In the genomic region with DNA sequence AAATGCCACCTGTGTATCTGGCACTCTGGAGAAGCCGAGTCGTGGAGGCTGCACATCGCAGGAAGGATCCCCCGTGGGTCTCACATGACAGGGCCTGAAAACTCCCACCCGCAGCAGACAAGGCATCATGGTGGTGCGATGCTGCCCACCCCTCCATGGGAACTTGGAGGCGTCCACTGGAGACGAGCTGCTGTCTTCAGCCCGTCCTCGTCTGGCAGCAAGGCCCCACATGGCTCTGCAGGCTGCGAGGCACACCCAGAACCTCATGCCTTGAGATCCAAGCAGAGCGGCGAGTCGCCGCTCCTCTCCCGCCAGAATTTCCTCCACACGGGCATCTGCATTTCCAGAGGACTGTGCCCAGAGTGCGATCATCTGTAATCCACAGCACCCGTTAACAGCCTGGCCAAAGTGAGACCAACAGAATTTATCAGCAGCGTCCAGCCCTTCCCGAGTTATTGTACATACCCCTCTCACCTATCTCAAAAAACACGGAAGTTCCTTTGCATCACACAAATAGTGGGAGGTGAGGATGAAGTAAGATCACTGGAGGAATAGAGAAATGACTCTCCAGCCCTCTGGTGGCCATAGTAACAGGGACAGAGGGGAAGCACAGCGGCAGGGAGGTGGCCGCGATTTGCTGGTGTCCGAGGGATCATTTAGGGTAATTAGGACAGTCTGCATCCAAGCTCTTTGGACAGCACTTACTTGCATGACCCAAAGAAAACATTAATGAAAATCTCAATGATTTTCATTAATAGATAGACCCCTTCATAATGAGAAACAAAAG, we compare ENCODE assay signal across 2 cellular contexts.
TF ChIP-seq lines count a peak whose summit lies in the region.

No MANE protein-coding gene starts in this region.

TF ChIP-seq in GM23338, 12 proteins besides CTCF, POLR2A, EP300 and RAD21 (continues in another document):
- no peak for TF ChIP-seq NANOG (IDR thresholded peaks at IDR 0.05; ENCODE audit: borderline replicate concordance)
- TF ChIP-seq, protein P1, sequence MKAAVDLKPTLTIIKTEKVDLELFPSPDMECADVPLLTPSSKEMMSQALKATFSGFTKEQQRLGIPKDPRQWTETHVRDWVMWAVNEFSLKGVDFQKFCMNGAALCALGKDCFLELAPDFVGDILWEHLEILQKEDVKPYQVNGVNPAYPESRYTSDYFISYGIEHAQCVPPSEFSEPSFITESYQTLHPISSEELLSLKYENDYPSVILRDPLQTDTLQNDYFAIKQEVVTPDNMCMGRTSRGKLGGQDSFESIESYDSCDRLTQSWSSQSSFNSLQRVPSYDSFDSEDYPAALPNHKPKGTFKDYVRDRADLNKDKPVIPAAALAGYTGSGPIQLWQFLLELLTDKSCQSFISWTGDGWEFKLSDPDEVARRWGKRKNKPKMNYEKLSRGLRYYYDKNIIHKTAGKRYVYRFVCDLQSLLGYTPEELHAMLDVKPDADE (IDR thresholded peaks at IDR 0.05): no peak
- no peak for TF ChIP-seq EZH2 (IDR thresholded peaks at IDR 0.05; ENCODE audit: low read depth, unreplicated experiment)
- no peak for TF ChIP-seq JUNB (IDR thresholded peaks at IDR 0.05; ENCODE audit: unreplicated experiment)
- no peak for TF ChIP-seq ZNF331 (CRISPR knock-in tag; IDR thresholded peaks at IDR 0.05; ENCODE audit: low read depth)
- TF ChIP-seq EZH2phosphoT487 (IDR thresholded peaks at IDR 0.05; ENCODE audit: unreplicated experiment): no peak
- no peak for TF ChIP-seq ZNF114 (CRISPR knock-in tag; IDR thresholded peaks at IDR 0.05)
- no peak for TF ChIP-seq STAT1 (IDR thresholded peaks at IDR 0.05; ENCODE audit: unreplicated experiment)
- no peak for TF ChIP-seq POLR2AphosphoS5 (IDR thresholded peaks at IDR 0.05; ENCODE audit: low read depth)
- TF ChIP-seq, protein P2, sequence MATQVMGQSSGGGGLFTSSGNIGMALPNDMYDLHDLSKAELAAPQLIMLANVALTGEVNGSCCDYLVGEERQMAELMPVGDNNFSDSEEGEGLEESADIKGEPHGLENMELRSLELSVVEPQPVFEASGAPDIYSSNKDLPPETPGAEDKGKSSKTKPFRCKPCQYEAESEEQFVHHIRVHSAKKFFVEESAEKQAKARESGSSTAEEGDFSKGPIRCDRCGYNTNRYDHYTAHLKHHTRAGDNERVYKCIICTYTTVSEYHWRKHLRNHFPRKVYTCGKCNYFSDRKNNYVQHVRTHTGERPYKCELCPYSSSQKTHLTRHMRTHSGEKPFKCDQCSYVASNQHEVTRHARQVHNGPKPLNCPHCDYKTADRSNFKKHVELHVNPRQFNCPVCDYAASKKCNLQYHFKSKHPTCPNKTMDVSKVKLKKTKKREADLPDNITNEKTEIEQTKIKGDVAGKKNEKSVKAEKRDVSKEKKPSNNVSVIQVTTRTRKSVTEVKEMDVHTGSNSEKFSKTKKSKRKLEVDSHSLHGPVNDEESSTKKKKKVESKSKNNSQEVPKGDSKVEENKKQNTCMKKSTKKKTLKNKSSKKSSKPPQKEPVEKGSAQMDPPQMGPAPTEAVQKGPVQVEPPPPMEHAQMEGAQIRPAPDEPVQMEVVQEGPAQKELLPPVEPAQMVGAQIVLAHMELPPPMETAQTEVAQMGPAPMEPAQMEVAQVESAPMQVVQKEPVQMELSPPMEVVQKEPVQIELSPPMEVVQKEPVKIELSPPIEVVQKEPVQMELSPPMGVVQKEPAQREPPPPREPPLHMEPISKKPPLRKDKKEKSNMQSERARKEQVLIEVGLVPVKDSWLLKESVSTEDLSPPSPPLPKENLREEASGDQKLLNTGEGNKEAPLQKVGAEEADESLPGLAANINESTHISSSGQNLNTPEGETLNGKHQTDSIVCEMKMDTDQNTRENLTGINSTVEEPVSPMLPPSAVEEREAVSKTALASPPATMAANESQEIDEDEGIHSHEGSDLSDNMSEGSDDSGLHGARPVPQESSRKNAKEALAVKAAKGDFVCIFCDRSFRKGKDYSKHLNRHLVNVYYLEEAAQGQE (IDR thresholded peaks at IDR 0.05; ENCODE audit: unreplicated experiment): no peak

TF ChIP-seq in GM12878, 131 proteins besides CTCF, POLR2A, EP300 and RAD21 (continues in another document):
- TF ChIP-seq BRCA1 (IDR thresholded peaks at IDR 0.05; ENCODE audit: low read depth, low read length) (no peak), SMAD5 (IDR thresholded peaks at IDR 0.05; ENCODE audit: low read depth) (no peak), YY1 (IDR thresholded peaks at IDR 0.05; ENCODE audit: low read depth, low read length) (no peak), CBFB (IDR thresholded peaks at IDR 0.05; ENCODE audit: low read depth) (no peak), RCOR1 (conservative IDR thresholded peaks at IDR 0.05; ENCODE audit: low read depth, low read length) (no peak), KAT2A (conservative IDR thresholded peaks at IDR 0.05; ENCODE audit: control insufficient read depth, low read depth, low read length) (no peak), BACH1 (IDR thresholded peaks at IDR 0.05; ENCODE audit: borderline replicate concordance) (no peak), CHD4 (IDR thresholded peaks at IDR 0.05) (no peak), ETV6 (conservative IDR thresholded peaks at IDR 0.05 in 1 of 2, IDR thresholded peaks at IDR 0.05 in 1 of 2; ENCODE audit: borderline replicate concordance in 1 of 2, low read depth in 1 of 2) (no peak), MXI1 (IDR thresholded peaks at IDR 0.05; ENCODE audit: low read depth, low read length) (no peak), YBX1 (IDR thresholded peaks at IDR 0.05) (no peak), NR2F1 (conservative IDR thresholded peaks at IDR 0.05) (no peak)
- TF ChIP-seq, protein P3, sequence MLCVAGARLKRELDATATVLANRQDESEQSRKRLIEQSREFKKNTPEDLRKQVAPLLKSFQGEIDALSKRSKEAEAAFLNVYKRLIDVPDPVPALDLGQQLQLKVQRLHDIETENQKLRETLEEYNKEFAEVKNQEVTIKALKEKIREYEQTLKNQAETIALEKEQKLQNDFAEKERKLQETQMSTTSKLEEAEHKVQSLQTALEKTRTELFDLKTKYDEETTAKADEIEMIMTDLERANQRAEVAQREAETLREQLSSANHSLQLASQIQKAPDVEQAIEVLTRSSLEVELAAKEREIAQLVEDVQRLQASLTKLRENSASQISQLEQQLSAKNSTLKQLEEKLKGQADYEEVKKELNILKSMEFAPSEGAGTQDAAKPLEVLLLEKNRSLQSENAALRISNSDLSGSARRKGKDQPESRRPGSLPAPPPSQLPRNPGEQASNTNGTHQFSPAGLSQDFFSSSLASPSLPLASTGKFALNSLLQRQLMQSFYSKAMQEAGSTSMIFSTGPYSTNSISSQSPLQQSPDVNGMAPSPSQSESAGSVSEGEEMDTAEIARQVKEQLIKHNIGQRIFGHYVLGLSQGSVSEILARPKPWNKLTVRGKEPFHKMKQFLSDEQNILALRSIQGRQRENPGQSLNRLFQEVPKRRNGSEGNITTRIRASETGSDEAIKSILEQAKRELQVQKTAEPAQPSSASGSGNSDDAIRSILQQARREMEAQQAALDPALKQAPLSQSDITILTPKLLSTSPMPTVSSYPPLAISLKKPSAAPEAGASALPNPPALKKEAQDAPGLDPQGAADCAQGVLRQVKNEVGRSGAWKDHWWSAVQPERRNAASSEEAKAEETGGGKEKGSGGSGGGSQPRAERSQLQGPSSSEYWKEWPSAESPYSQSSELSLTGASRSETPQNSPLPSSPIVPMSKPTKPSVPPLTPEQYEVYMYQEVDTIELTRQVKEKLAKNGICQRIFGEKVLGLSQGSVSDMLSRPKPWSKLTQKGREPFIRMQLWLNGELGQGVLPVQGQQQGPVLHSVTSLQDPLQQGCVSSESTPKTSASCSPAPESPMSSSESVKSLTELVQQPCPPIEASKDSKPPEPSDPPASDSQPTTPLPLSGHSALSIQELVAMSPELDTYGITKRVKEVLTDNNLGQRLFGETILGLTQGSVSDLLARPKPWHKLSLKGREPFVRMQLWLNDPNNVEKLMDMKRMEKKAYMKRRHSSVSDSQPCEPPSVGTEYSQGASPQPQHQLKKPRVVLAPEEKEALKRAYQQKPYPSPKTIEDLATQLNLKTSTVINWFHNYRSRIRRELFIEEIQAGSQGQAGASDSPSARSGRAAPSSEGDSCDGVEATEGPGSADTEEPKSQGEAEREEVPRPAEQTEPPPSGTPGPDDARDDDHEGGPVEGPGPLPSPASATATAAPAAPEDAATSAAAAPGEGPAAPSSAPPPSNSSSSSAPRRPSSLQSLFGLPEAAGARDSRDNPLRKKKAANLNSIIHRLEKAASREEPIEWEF (IDR thresholded peaks at IDR 0.05; ENCODE audit: insufficient replicate concordance, low read depth, low read length): no peak
- TF ChIP-seq, protein P4, sequence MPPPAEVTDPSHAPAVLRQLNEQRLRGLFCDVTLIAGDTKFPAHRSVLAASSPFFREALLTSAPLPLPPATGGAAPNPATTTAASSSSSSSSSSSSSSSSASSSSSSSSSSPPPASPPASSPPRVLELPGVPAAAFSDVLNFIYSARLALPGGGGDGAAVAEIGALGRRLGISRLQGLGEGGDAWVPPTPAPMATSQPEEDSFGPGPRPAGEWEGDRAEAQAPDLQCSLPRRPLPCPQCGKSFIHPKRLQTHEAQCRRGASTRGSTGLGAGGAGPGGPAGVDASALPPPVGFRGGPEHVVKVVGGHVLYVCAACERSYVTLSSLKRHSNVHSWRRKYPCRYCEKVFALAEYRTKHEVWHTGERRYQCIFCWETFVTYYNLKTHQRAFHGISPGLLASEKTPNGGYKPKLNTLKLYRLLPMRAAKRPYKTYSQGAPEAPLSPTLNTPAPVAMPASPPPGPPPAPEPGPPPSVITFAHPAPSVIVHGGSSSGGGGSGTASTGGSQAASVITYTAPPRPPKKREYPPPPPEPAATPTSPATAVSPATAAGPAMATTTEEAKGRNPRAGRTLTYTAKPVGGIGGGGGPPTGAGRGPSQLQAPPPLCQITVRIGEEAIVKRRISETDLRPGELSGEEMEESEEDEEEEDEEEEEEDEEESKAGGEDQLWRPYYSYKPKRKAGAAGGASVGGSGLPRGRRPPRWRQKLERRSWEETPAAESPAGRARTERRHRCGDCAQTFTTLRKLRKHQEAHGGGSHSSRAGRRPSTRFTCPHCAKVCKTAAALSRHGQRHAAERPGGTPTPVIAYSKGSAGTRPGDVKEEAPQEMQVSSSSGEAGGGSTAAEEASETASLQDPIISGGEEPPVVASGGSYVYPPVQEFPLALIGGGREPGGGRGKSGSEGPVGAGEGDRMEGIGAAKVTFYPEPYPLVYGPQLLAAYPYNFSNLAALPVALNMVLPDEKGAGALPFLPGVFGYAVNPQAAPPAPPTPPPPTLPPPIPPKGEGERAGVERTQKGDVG (CRISPR knock-in tag; IDR thresholded peaks at IDR 0.05): no peak
- TF ChIP-seq, protein P5, sequence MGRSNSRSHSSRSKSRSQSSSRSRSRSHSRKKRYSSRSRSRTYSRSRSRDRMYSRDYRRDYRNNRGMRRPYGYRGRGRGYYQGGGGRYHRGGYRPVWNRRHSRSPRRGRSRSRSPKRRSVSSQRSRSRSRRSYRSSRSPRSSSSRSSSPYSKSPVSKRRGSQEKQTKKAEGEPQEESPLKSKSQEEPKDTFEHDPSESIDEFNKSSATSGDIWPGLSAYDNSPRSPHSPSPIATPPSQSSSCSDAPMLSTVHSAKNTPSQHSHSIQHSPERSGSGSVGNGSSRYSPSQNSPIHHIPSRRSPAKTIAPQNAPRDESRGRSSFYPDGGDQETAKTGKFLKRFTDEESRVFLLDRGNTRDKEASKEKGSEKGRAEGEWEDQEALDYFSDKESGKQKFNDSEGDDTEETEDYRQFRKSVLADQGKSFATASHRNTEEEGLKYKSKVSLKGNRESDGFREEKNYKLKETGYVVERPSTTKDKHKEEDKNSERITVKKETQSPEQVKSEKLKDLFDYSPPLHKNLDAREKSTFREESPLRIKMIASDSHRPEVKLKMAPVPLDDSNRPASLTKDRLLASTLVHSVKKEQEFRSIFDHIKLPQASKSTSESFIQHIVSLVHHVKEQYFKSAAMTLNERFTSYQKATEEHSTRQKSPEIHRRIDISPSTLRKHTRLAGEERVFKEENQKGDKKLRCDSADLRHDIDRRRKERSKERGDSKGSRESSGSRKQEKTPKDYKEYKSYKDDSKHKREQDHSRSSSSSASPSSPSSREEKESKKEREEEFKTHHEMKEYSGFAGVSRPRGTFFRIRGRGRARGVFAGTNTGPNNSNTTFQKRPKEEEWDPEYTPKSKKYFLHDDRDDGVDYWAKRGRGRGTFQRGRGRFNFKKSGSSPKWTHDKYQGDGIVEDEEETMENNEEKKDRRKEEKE (IDR thresholded peaks at IDR 0.05): no peak
- TF ChIP-seq, protein P6, sequence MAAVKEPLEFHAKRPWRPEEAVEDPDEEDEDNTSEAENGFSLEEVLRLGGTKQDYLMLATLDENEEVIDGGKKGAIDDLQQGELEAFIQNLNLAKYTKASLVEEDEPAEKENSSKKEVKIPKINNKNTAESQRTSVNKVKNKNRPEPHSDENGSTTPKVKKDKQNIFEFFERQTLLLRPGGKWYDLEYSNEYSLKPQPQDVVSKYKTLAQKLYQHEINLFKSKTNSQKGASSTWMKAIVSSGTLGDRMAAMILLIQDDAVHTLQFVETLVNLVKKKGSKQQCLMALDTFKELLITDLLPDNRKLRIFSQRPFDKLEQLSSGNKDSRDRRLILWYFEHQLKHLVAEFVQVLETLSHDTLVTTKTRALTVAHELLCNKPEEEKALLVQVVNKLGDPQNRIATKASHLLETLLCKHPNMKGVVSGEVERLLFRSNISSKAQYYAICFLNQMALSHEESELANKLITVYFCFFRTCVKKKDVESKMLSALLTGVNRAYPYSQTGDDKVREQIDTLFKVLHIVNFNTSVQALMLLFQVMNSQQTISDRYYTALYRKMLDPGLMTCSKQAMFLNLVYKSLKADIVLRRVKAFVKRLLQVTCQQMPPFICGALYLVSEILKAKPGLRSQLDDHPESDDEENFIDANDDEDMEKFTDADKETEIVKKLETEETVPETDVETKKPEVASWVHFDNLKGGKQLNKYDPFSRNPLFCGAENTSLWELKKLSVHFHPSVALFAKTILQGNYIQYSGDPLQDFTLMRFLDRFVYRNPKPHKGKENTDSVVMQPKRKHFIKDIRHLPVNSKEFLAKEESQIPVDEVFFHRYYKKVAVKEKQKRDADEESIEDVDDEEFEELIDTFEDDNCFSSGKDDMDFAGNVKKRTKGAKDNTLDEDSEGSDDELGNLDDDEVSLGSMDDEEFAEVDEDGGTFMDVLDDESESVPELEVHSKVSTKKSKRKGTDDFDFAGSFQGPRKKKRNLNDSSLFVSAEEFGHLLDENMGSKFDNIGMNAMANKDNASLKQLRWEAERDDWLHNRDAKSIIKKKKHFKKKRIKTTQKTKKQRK (IDR thresholded peaks at IDR 0.05; ENCODE audit: low read depth, low read length): no peak
- TF ChIP-seq, protein P7, sequence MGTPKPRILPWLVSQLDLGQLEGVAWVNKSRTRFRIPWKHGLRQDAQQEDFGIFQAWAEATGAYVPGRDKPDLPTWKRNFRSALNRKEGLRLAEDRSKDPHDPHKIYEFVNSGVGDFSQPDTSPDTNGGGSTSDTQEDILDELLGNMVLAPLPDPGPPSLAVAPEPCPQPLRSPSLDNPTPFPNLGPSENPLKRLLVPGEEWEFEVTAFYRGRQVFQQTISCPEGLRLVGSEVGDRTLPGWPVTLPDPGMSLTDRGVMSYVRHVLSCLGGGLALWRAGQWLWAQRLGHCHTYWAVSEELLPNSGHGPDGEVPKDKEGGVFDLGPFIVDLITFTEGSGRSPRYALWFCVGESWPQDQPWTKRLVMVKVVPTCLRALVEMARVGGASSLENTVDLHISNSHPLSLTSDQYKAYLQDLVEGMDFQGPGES (IDR thresholded peaks at IDR 0.05): no peak
